19 cellular contexts compared by ENCODE assay signal in genomic region chr6:15843764-15844163, GRCh38.
DNase-seq lines count a peak whose midpoint lies in the region; ATAC-seq and TF ChIP-seq lines count a peak whose summit lies in the region.
"Had no signal": no experiment of that assay in that cellular context is flagged by ENCODE, and none has a peak within 500 bp of the region (broad histone marks: within the 10 kb centered on the region; RNA-seq: fewer than 3 reads in every experiment).

No MANE protein-coding gene starts in this region.

- H3K27ac Mint-ChIP-seq in activated T-helper 2 cell treated with anti-CD3 and anti-CD28 coated beads, Interferon-gamma antibody, Interleukin-2, Interleukin-4, amounts not matched to agents 10 μg/mL and 5 μg/mL and 100 μg/mL, durations not matched to agents 14 hours and 24 hours and 36 hours: peak overlapping the region; percentile 78
- H3K27ac Mint-ChIP-seq: CD8-positive, alpha-beta memory T cell; T-cell had no signal

- DNase-seq in NCI-H748 (lab: John Stamatoyannopoulos, UW; ENCODE audit: unreplicated experiment) (peak; percentile 21), NCI-H748 treated with DMSO at 0.1 percent for 48 hours (lab: John Stamatoyannopoulos, UW) (no peak), NCI-H2029 (lab: John Stamatoyannopoulos, UW) (peak; percentile 53), esophagus muscularis mucosa (ENCODE audit: extremely low spot score) (no peak), RKO (ENCODE audit: low spot score) (no peak)
- no peak for DNase-seq in activated T-helper 2 cell treated with anti-CD3 and anti-CD28 coated beads, Interferon-gamma antibody, Interleukin-2, Interleukin-4, amounts not matched to agents 10 μg/mL and 5 μg/mL and 100 μg/mL, durations not matched to agents 14 hours and 24 hours and 36 hours (ENCODE audit: low spot score)
- DNase-seq: AML-193; Calu3; CD8-positive, alpha-beta memory T cell; DMS153; H9; MV-4-11; NCI-H1105 treated with DMSO at 0.1 percent for 48 hours; NCI-H69; NK-92 treated with Interleukin-12 subunit alpha and Interleukin-12 subunit beta, amount 100 ng/mL, for 24 hours; T-cell had no signal

- no peak overlapping the region for H3K4me3 ChIP-seq in esophagus muscularis mucosa

- peaks cover 35% of the 10 kb centered on the region for H3K4me1 Mint-ChIP-seq in activated T-helper 2 cell treated with anti-CD3 and anti-CD28 coated beads, Interferon-gamma antibody, Interleukin-2, Interleukin-4, amounts not matched to agents 10 μg/mL and 5 μg/mL and 100 μg/mL, durations not matched to agents 14 hours and 24 hours and 36 hours (ENCODE audit: low read depth)
- H3K4me1 Mint-ChIP-seq: CD8-positive, alpha-beta memory T cell; T-cell had no signal

- peaks cover 3% of the 10 kb centered on the region for H3K9me3 Mint-ChIP-seq in activated T-helper 2 cell treated with anti-CD3 and anti-CD28 coated beads, Interferon-gamma antibody, Interleukin-2, Interleukin-4, amounts not matched to agents 10 μg/mL and 5 μg/mL and 100 μg/mL, durations not matched to agents 14 hours and 24 hours and 36 hours
- H3K9me3 Mint-ChIP-seq: CD8-positive, alpha-beta memory T cell; H9; T-cell had no signal

- no peak for TF ChIP-seq EP300 in esophagus muscularis mucosa (IDR thresholded peaks at IDR 0.05)

- no peaks in the 10 kb centered on the region for H3K4me1 ChIP-seq in esophagus muscularis mucosa

- no peaks in the 10 kb centered on the region for H3K27me3 Mint-ChIP-seq in activated T-helper 2 cell treated with anti-CD3 and anti-CD28 coated beads, Interferon-gamma antibody, Interleukin-2, Interleukin-4, amounts not matched to agents 10 μg/mL and 5 μg/mL and 100 μg/mL, durations not matched to agents 14 hours and 24 hours and 36 hours (ENCODE audit: low read depth)

- H3K36me3 ChIP-seq in esophagus muscularis mucosa: no peaks in the 10 kb centered on the region

- no peaks in the 10 kb centered on the region for H3K36me3 Mint-ChIP-seq in activated T-helper 2 cell treated with anti-CD3 and anti-CD28 coated beads, Interferon-gamma antibody, Interleukin-2, Interleukin-4, amounts not matched to agents 10 μg/mL and 5 μg/mL and 100 μg/mL, durations not matched to agents 14 hours and 24 hours and 36 hours (ENCODE audit: low read depth)
- H3K36me3 Mint-ChIP-seq: CD8-positive, alpha-beta memory T cell; T-cell had no signal

- H3K4me3 Mint-ChIP-seq in activated T-helper 2 cell treated with anti-CD3 and anti-CD28 coated beads, Interferon-gamma antibody, Interleukin-2, Interleukin-4, amounts not matched to agents 10 μg/mL and 5 μg/mL and 100 μg/mL, durations not matched to agents 14 hours and 24 hours and 36 hours (ENCODE audit: low read depth): no peak overlapping the region
- H3K4me3 Mint-ChIP-seq: CD8-positive, alpha-beta memory T cell; H9; T-cell had no signal

- ATAC-seq in HG02938 (IDR thresholded peaks at IDR 0.05; ENCODE audit: unreplicated experiment): no peak
- ATAC-seq: Panc1, T-cell had no signal

- H3K9me3 ChIP-seq in esophagus muscularis mucosa: no peaks in the 10 kb centered on the region

- no peak for TF ChIP-seq CTCF in esophagus muscularis mucosa (IDR thresholded peaks at IDR 0.05)

- intact Hi-C loops in activated T-helper 2 cell treated with anti-CD3 and anti-CD28 coated beads, Interferon-gamma antibody, Interleukin-2, Interleukin-4, amounts not matched to agents 10 μg/mL and 5 μg/mL and 100 μg/mL, durations not matched to agents 14 hours and 24 hours and 36 hours (cut with micrococcal nuclease): loop anchor here (2.0 to 5.0 kb wide), 3 partner anchors 34 to 67 kb away; no protein-coding TSS in a partner anchor
- intact Hi-C loops in esophagus muscularis mucosa (cut with DNase I): no loop called here

- H3K27ac ChIP-seq in esophagus muscularis mucosa (replicated peaks in 1 of 4): no peak overlapping the region
- H3K27ac ChIP-seq: C4-2B had no signal

- peaks cover 0 to 3% (median 0%) of the 10 kb centered on the region in 4 donors for H3K27me3 ChIP-seq in esophagus muscularis mucosa

- TF ChIP-seq POLR2A in esophagus muscularis mucosa (IDR thresholded peaks at IDR 0.05; ENCODE audit: low read depth): no peak

Comparison
In these comparisons a context has a peak if more than half of its experiments do, and no peak if none do; other contexts are left out.
1. DNase-seq: peak in NCI-H748 (single experiment) and NCI-H2029 (single experiment); none in NCI-H748 treated with DMSO at 0.1 percent for 48 hours (single experiment), activated T-helper 2 cell treated with anti-CD3 and anti-CD28 coated beads, Interferon-gamma antibody, Interleukin-2, Interleukin-4, amounts not matched to agents 10 μg/mL and 5 μg/mL and 100 μg/mL, durations not matched to agents 14 hours and 24 hours and 36 hours (single experiment), esophagus muscularis mucosa (single experiment) and RKO (single experiment).